Comparison of ENCODE assay signal across 9 cellular contexts in the genomic region with DNA sequence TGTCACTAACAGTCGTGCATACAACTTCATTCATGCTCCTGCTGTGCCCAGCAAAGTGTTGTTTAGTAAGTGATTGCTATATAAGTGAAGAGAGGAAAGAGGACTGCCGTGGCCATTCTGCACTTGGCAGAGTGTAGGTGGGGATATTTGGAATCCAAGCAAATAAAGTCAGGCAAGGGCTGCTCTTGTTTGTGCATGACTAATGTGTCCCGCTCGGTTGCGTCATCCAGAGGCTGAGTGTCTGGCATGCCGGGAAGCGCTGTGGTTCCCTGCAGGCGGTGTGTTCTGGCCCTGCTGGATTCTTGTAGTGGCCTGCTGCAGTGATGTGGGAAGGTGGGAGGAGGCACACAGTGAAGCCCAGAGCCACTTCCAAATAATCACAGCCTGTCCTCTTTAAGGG.
DNase-seq lines count a peak whose midpoint lies in the region; ATAC-seq, FAIRE-seq and TF ChIP-seq lines count a peak whose summit lies in the region.
"Had no signal": no experiment of that assay in that cellular context is flagged by ENCODE, and none has a peak within 500 bp of the region (broad histone marks: within the 10 kb centered on the region; RNA-seq: fewer than 3 reads in every experiment).

No MANE protein-coding gene starts in this region.

- no peaks in the 10 kb centered on the region for H3K36me3 ChIP-seq in K562 (ENCODE audit: control insufficient read depth, insufficient read depth, low read length)

- H3K9ac ChIP-seq in K562 (ENCODE audit: insufficient read depth in 1 of 2, low read depth in 2 of 2, low read length in 2 of 2), result no peak overlapping the region

- no peaks in the 10 kb centered on the region for H3K4me1 Mint-ChIP-seq in activated naive CD8-positive, alpha-beta T cell treated with anti-CD3 and anti-CD28 coated beads, Interleukin-2, amount 50 U/mL, for 24 hours

- peak; percentile 45 for DNase-seq in 8988T
- DNase-seq in K562 (ENCODE audit: extremely low read depth in 1 of 4, low spot score in 3 of 4), result peak in 1 of 4 experiments; percentile 33
- DNase-seq in left colon, result peak; percentile 82 to 92
- DNase-seq in ureter (ENCODE audit: low spot score), result peak; percentile 89
- no peak for DNase-seq in activated naive CD8-positive, alpha-beta T cell treated with anti-CD3 and anti-CD28 coated beads, Interleukin-2, amount 50 U/mL, for 24 hours
- DNase-seq: DND-41 had no signal

- no peaks in the 10 kb centered on the region for H3K9me3 ChIP-seq in K562 (replicated peaks; ENCODE audit: control insufficient read depth, insufficient read depth, low read depth, low read length)

- POLR2A ChIA-PET in K562 (lab: Yijun Ruan, JAX), result no interaction called here

- H2AFZ ChIP-seq in K562 (ENCODE audit: low read depth, low read length), result no peak overlapping the region

- H3K36me3 Mint-ChIP-seq in activated naive CD8-positive, alpha-beta T cell treated with anti-CD3 and anti-CD28 coated beads, Interleukin-2, amount 50 U/mL, for 24 hours (ENCODE audit: low read depth), result no peaks in the 10 kb centered on the region

- no TSS peak for BruUV-seq in K562 (replicated peaks; lab: Mats Ljungman, UMichigan)

- H3K27me3 Mint-ChIP-seq in activated naive CD8-positive, alpha-beta T cell treated with anti-CD3 and anti-CD28 coated beads, Interleukin-2, amount 50 U/mL, for 24 hours, result peaks cover 6% of the 10 kb centered on the region

- no peaks in the 10 kb centered on the region for H3K79me2 ChIP-seq in K562 (ENCODE audit: control insufficient read depth, insufficient read depth, low read length)

- H3K4me1 ChIP-seq in K562 (replicated peaks in 1 of 2; ENCODE audit: control insufficient read depth in 2 of 2, insufficient read depth in 2 of 2, low read length in 2 of 2), result no peaks in the 10 kb centered on the region; a peak in 1 of 5 replicates

- ATAC-seq in K562 (peak; percentile 83), left colon (peak; percentile 86), GM18861 (IDR thresholded peaks at IDR 0.05; ENCODE audit: unreplicated experiment) (no peak), GM21576 (IDR thresholded peaks at IDR 0.05; ENCODE audit: unreplicated experiment) (no peak)
- ATAC-seq in activated naive CD8-positive, alpha-beta T cell treated with anti-CD3 and anti-CD28 coated beads, Interleukin-2, amount 50 U/mL, for 24 hours, result no peak

- 2% methylated on average over 8 of the region's 8 CpGs for WGBS in K562 (ENCODE audit: insufficient coverage, low coverage, missing lambda C conversion rate)

- TF ChIP-seq EP300 in Ishikawa (IDR thresholded peaks at IDR 0.05; ENCODE audit: borderline replicate concordance) (peak; percentile 47; the same call in 1 of the 2 replicates), K562 (IDR thresholded peaks at IDR 0.05; ENCODE audit: low read length) (no peak)

- no peak for FAIRE-seq in K562 (lab: Jason Lieb, UNC)

- no peak overlapping the region for H3K4me2 ChIP-seq in K562 (ENCODE audit: insufficient read depth, low read length)

- H3K27me3 ChIP-seq in K562 (ENCODE audit: control insufficient read depth in 2 of 2, insufficient read depth in 2 of 2, low read length in 2 of 2), result peaks cover 0 to 7% of the 10 kb centered on the region in 2 experiments; a peak in 1 of 5 replicates

- TF ChIP-seq POLR2A in K562 (conservative IDR thresholded peaks at IDR 0.05), result no peak

- H3K4me3 ChIP-seq in K562, result no peak overlapping the region

- H3K27ac ChIP-seq in K562 (ENCODE audit: extremely low read depth, low read depth, low read length), result no peak overlapping the region

- H3K27ac Mint-ChIP-seq in activated naive CD8-positive, alpha-beta T cell treated with anti-CD3 and anti-CD28 coated beads, Interleukin-2, amount 50 U/mL, for 24 hours, result no peak overlapping the region

- CTCF ChIA-PET in K562 (lab: Yijun Ruan, JAX; ENCODE audit: low intra/inter-chr PET ratio), result no interaction called here

- H3K9me3 Mint-ChIP-seq in activated naive CD8-positive, alpha-beta T cell treated with anti-CD3 and anti-CD28 coated beads, Interleukin-2, amount 50 U/mL, for 24 hours, result no peaks in the 10 kb centered on the region

- H3K9me1 ChIP-seq in K562 (ENCODE audit: control insufficient read depth, insufficient read depth, low read length), result no peaks in the 10 kb centered on the region

- no peak for TF ChIP-seq CTCF in K562 (IDR thresholded peaks at IDR 0.05 in 2 of 3, conservative IDR thresholded peaks at IDR 0.05 in 1 of 3; ENCODE audit: insufficient read depth in 2 of 3, low read depth in 1 of 3, low read length in 3 of 3)

- TF ChIP-seq RAD21 in Ishikawa (IDR thresholded peaks at IDR 0.05; ENCODE audit: low read depth) (no peak), K562 (CRISPR knock-in tag; conservative IDR thresholded peaks at IDR 0.05 in 1 of 2, IDR thresholded peaks at IDR 0.05 in 1 of 2) (no peak)

- intact Hi-C loops in K562 (cut with micrococcal nuclease) (loop anchor here (10.0 kb wide), 1 partner anchor 134 kb away; a partner anchor contains a TSS), left colon (cut with DNase I, micrococcal nuclease) (loop anchor here (5.0 to 10.0 kb wide), 2 partner anchors 136 to 284 kb away; a partner anchor contains a TSS)

- H4K20me1 ChIP-seq in K562 (replicated peaks; ENCODE audit: control insufficient read depth, insufficient read depth, low read length), result no peaks in the 10 kb centered on the region

- H3K4me3 Mint-ChIP-seq in activated naive CD8-positive, alpha-beta T cell treated with anti-CD3 and anti-CD28 coated beads, Interleukin-2, amount 50 U/mL, for 24 hours, result no peak overlapping the region

- in situ Hi-C loops in K562 (cut with MboI), result loop anchor here (10.0 to 25.0 kb wide), 2 partner anchors 644 to 1021 kb away; no protein-coding TSS in a partner anchor

TF ChIP-seq in Ishikawa, 13 proteins besides CTCF, POLR2A, EP300 and RAD21 (continues in another document):
- TF ChIP-seq YY1 (IDR thresholded peaks at IDR 0.05; ENCODE audit: low read depth) (no peak), CREB1 (IDR thresholded peaks at IDR 0.05; ENCODE audit: low read depth) (no peak), EGR1 (IDR thresholded peaks at IDR 0.05) (no peak)
- TF ChIP-seq, protein P1, sequence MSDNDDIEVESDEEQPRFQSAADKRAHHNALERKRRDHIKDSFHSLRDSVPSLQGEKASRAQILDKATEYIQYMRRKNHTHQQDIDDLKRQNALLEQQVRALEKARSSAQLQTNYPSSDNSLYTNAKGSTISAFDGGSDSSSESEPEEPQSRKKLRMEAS (IDR thresholded peaks at IDR 0.05), result peak; percentile 59
- TF ChIP-seq, protein P2, sequence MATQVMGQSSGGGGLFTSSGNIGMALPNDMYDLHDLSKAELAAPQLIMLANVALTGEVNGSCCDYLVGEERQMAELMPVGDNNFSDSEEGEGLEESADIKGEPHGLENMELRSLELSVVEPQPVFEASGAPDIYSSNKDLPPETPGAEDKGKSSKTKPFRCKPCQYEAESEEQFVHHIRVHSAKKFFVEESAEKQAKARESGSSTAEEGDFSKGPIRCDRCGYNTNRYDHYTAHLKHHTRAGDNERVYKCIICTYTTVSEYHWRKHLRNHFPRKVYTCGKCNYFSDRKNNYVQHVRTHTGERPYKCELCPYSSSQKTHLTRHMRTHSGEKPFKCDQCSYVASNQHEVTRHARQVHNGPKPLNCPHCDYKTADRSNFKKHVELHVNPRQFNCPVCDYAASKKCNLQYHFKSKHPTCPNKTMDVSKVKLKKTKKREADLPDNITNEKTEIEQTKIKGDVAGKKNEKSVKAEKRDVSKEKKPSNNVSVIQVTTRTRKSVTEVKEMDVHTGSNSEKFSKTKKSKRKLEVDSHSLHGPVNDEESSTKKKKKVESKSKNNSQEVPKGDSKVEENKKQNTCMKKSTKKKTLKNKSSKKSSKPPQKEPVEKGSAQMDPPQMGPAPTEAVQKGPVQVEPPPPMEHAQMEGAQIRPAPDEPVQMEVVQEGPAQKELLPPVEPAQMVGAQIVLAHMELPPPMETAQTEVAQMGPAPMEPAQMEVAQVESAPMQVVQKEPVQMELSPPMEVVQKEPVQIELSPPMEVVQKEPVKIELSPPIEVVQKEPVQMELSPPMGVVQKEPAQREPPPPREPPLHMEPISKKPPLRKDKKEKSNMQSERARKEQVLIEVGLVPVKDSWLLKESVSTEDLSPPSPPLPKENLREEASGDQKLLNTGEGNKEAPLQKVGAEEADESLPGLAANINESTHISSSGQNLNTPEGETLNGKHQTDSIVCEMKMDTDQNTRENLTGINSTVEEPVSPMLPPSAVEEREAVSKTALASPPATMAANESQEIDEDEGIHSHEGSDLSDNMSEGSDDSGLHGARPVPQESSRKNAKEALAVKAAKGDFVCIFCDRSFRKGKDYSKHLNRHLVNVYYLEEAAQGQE (IDR thresholded peaks at IDR 0.05; ENCODE audit: low read depth), result no peak

TF ChIP-seq in K562, 482 proteins besides CTCF, POLR2A, EP300 and RAD21 (continues in another document):
- TF ChIP-seq ATF1 (CRISPR knock-in tag; IDR thresholded peaks at IDR 0.05), result no peak
- 0 out of 2 replicates have a peak, but pooled peaks have one; percentile 4 for TF ChIP-seq ATF1 (tag; IDR thresholded peaks at IDR 0.05)
- TF ChIP-seq ZSCAN32 (CRISPR knock-in tag; IDR thresholded peaks at IDR 0.05), result peak; percentile 81
- peak; percentile 88 for TF ChIP-seq JUND (IDR thresholded peaks at IDR 0.05; ENCODE audit: borderline replicate concordance, low read depth, low read length)
- TF ChIP-seq JUND (tag; IDR thresholded peaks at IDR 0.05; ENCODE audit: borderline replicate concordance, low read depth, low read length), result peak; percentile 77; the same call in 2 of the 3 replicates
- no peak for TF ChIP-seq ZNF717 (CRISPR knock-in tag; IDR thresholded peaks at IDR 0.05)
- peak; percentile 62; the same call in 1 of the 2 replicates for TF ChIP-seq JUN (IDR thresholded peaks at IDR 0.05; ENCODE audit: borderline replicate concordance, low read depth, low read length)
- no peak for TF ChIP-seq JUN (CRISPR knock-in tag; IDR thresholded peaks at IDR 0.05; ENCODE audit: borderline replicate concordance)
- TF ChIP-seq, protein P3, sequence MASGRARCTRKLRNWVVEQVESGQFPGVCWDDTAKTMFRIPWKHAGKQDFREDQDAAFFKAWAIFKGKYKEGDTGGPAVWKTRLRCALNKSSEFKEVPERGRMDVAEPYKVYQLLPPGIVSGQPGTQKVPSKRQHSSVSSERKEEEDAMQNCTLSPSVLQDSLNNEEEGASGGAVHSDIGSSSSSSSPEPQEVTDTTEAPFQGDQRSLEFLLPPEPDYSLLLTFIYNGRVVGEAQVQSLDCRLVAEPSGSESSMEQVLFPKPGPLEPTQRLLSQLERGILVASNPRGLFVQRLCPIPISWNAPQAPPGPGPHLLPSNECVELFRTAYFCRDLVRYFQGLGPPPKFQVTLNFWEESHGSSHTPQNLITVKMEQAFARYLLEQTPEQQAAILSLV (tag; IDR thresholded peaks at IDR 0.05), result 0 out of 2 replicates have a peak, but pooled peaks have one; percentile 23
- no peak for TF ChIP-seq ZNF232 (CRISPR knock-in tag; IDR thresholded peaks at IDR 0.05)

Comparison
In these comparisons a context has a peak if more than half of its experiments do, and no peak if none do; other contexts are left out.
1. ATAC-seq: peak in K562 (single experiment) and left colon (single experiment); none in activated naive CD8-positive, alpha-beta T cell treated with anti-CD3 and anti-CD28 coated beads, Interleukin-2, amount 50 U/mL, for 24 hours (single experiment), GM18861 (single experiment) and GM21576 (single experiment).